ENCODE assay signal across 1 cellular context in the genomic region with DNA sequence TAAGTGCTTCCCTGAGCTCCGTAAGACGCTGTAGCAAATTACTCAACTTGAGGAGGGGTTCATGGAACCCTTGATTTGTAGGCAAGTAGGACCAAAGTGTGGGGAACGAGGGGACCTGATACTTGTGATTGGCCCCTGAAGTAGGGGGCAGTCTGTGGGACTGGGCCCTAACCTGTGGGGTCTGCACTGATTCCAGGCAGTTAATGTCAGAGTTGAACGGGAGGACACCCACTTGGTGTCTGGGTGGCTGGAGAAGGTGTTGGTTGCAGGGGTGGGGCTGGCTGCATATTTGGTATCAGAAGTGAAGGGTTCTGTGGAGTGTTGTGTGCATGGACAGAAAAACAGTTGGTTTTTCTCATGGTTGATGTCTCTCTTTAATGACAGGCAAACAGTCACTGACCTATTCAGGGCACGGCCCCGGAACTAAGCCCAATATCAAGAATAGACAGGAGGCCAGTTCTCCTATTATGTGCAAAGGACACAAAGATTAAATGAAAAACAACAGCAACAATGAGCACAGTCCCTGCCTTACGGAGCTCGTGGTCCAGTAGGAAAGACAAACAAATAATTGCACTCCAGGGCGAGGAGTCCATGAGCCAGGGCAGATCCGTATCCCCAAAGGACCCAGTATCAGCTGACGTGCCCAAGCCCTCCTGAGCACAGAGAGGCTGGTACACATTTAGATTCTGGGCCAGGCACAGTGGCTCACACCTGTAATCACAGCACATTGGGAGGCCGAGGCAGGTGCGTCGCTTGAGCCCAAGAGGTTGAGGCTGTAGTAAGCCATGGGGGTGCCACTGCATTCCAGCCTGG.
TF ChIP-seq lines count a peak whose summit lies in the region.

No MANE protein-coding gene starts in this region.

TF ChIP-seq in HEK293, 187 proteins besides CTCF, POLR2A, EP300 and RAD21:
- TF ChIP-seq ZNF707 (tag by site-specific recombination; IDR thresholded peaks at IDR 0.05) (peak; percentile 44; the same call in 1 of the 2 replicates), ZNF223 (tag by site-specific recombination; IDR thresholded peaks at IDR 0.05) (no peak), KLF1 (tag by site-specific recombination; IDR thresholded peaks at IDR 0.05) (peak; percentile 13; the same call in 1 of the 2 replicates)
